8 cellular contexts compared by ENCODE assay signal in genomic region chr16:87764600-87765472, GRCh38. TPM values are rescaled to one million over a fixed set of nuclear protein-coding genes. Genes with fewer than 3 reads are reported as not detected.
A peak's percentile ranks its signal among the peaks of the same experiment; 100 is the strongest.
DNase-seq lines count a peak whose midpoint lies in the region; ATAC-seq, FAIRE-seq and TF ChIP-seq lines count a peak whose summit lies in the region.

No MANE protein-coding gene starts in this region.

- peak overlapping the region; percentile 72; the same call in 1 of the 2 replicates for H3K27ac Mint-ChIP-seq in WTC11

- H3K9me3 ChIP-seq in BLaER1 (no peaks in the 10 kb centered on the region), HEK293 (ENCODE audit: control insufficient read depth, insufficient read depth, low read depth, low read length) (no peaks in the 10 kb centered on the region), small intestine (ENCODE audit: control insufficient read depth, low read depth) (no peaks in the 10 kb centered on the region)

- peaks cover 46% of the 10 kb centered on the region for H3K36me3 ChIP-seq in BLaER1
- peaks cover 15 to 41% of the 10 kb centered on the region in 2 experiments; a peak in 2 of 3 replicates for H3K36me3 ChIP-seq in HEK293 (ENCODE audit: control insufficient read depth in 2 of 2, insufficient read depth in 1 of 2, low read length in 2 of 2)
- peaks cover 3% of the 10 kb centered on the region in 2 donors for H3K36me3 ChIP-seq in small intestine (ENCODE audit: control insufficient read depth in 2 of 2, insufficient read depth in 2 of 2, low read length in 2 of 2)

- WGBS in small intestine, 3 donors = 11 to 26% (median 13%) methylated on average over 14 of the region's 14 CpGs

- H3K4me3 Mint-ChIP-seq in WTC11 = peak overlapping the region; percentile 100

- peak overlapping the region; percentile 100 for H3K4me2 ChIP-seq in BLaER1

- peaks cover 29% of the 10 kb centered on the region for H3K36me3 Mint-ChIP-seq in WTC11

- TF ChIP-seq CTCF in HEK293 (tag by site-specific recombination; IDR thresholded peaks at IDR 0.05) (no peak), WTC11 (IDR thresholded peaks at IDR 0.05) (no peak), fibroblast of pulmonary artery (IDR thresholded peaks at IDR 0.05; ENCODE audit: low read length, missing control alignments) (no peak)

- ATAC-seq in WTC11 = peak; percentile 11

- H3K27me3 ChIP-seq in BLaER1 (no peaks in the 10 kb centered on the region), small intestine (ENCODE audit: control insufficient read depth in 2 of 2, insufficient read depth in 2 of 2, low read length in 2 of 2) (no peaks in the 10 kb centered on the region)

- DNase-seq in WTC11 (ENCODE audit: low spot score) (no peak), fibroblast of pulmonary artery (ENCODE audit: low read depth) (no peak), small intestine (peak; percentile 14), kidney tubule cell (ENCODE audit: low spot score) (no peak), amygdala (lab: John Stamatoyannopoulos, UW) (no peak), HUDEP-2 (lab: John Stamatoyannopoulos, UW; ENCODE audit: unreplicated experiment in 76 of 76) (no peak)

- H3K4me3 ChIP-seq in BLaER1 (peak overlapping the region; percentile 87), HEK293 (ENCODE audit: low read depth, low read length) (peak overlapping the region; percentile 65), fibroblast of pulmonary artery (replicated peaks; ENCODE audit: low read depth, low read length) (peak overlapping the region; percentile 84), small intestine (ENCODE audit: low read depth in 1 of 2, low read length in 2 of 2) (peak overlapping the region; percentile 78 to 93)

- FAIRE-seq in small intestine (lab: Jason Lieb, UNC) = no peak

- H3K9ac ChIP-seq in BLaER1 = peak overlapping the region; percentile 92

- H4K20me1 ChIP-seq in BLaER1 = peaks cover 55% of the 10 kb centered on the region

- POLR2A ChIA-PET in HEK293 (lab: Yijun Ruan, JAX) = interaction anchor here (0.5 to 1.7 kb wide), 5 partner anchors 11 to 381 kb away, joined by 3 to 8 read pairs (median 4); no protein-coding TSS in a partner anchor
- POLR2A ChIA-PET in WTC11 (lab: Charles Lee) = interaction anchor here (0.6 to 1.0 kb wide), 2 partner anchors 15 to 16 kb away, joined by 3 to 4 read pairs; no protein-coding TSS in a partner anchor

- no peaks in the 10 kb centered on the region for H3K9me3 Mint-ChIP-seq in WTC11

- CTCF ChIA-PET in HEK293 (lab: Yijun Ruan, JAX) (interaction anchor here (0.7 to 1.8 kb wide), 7 partner anchors 10 to 371 kb away, joined by 3 to 8 read pairs (median 4); no protein-coding TSS in a partner anchor), WTC11 (lab: Charles Lee) (interaction anchor here (1.5 to 2.1 kb wide), 2 partner anchors 14 to 85 kb away, joined by 4 to 14 read pairs; no protein-coding TSS in a partner anchor)

- no peaks in the 10 kb centered on the region for H3K27me3 Mint-ChIP-seq in WTC11 (ENCODE audit: low read depth)

- H3K27ac ChIP-seq in BLaER1 (peak overlapping the region; percentile 95), HEK293 (ENCODE audit: extremely low read depth, low read depth, low read length) (peak overlapping the region; percentile 83; the same call in 1 of the 2 replicates), small intestine (ENCODE audit: low read depth in 1 of 2, low read length in 1 of 2) (peak overlapping the region in 1 of 2 donors; percentile 96)

- peaks cover 6% of the 10 kb centered on the region; the same call in 1 of the 2 replicates for H3K4me1 Mint-ChIP-seq in WTC11

- peaks cover 44% of the 10 kb centered on the region for H3K4me1 ChIP-seq in BLaER1
- H3K4me1 ChIP-seq in HEK293 (ENCODE audit: control insufficient read depth, insufficient read depth, low read length) = peaks cover 2% of the 10 kb centered on the region; the same call in 1 of the 2 replicates
- H3K4me1 ChIP-seq in small intestine (ENCODE audit: control insufficient read depth in 2 of 2, insufficient read depth in 1 of 2, low read depth in 1 of 2, low read length in 1 of 2) = peaks cover 0 to 6% of the 10 kb centered on the region in 2 donors

TF ChIP-seq in HEK293, 187 proteins besides CTCF, POLR2A, EP300 and RAD21:
- TF ChIP-seq SCRT1 (tag by site-specific recombination; IDR thresholded peaks at IDR 0.05; ENCODE audit: borderline replicate concordance) = peak; percentile 92
- TF ChIP-seq ZNF362 (tag by site-specific recombination; IDR thresholded peaks at IDR 0.05) = peak; percentile 75
- TF ChIP-seq ZNF626 (tag by site-specific recombination; IDR thresholded peaks at IDR 0.05) = no peak
- TF ChIP-seq SCRT2 (tag by site-specific recombination; IDR thresholded peaks at IDR 0.05) = peak; percentile 98

TF ChIP-seq in WTC11, 78 proteins besides CTCF, POLR2A, EP300 and RAD21 (continues in another document):
- TF ChIP-seq ZBTB43 (CRISPR knock-in tag; IDR thresholded peaks at IDR 0.05) (no peak), TEAD1 (CRISPR knock-in tag; IDR thresholded peaks at IDR 0.05) (no peak), PRDM15 (CRISPR knock-in tag; IDR thresholded peaks at IDR 0.05) (no peak), ZNF512 (CRISPR knock-in tag; IDR thresholded peaks at IDR 0.05; ENCODE audit: borderline replicate concordance) (no peak), NFE2L1 (CRISPR knock-in tag; IDR thresholded peaks at IDR 0.05) (no peak), CDX4 (CRISPR knock-in tag; IDR thresholded peaks at IDR 0.05; ENCODE audit: borderline replicate concordance) (no peak)

RNA-seq across cellular contexts. Expression of gene KLHDC4, which starts 0.9 kb away (rescaled TPM):
- total RNA-seq in WTC11 (2021) = 60.0 to 63.6 TPM (median 60.5 TPM) in 3 replicates
- polyA plus RNA-seq in small intestine = 10 to 100 TPM; 25.9 to 35.1 (median 28.1) TPM
